In genomic region chr2:20465716-20466391, GRCh38 we compare ENCODE assay signal across 1 cellular context.
TF ChIP-seq lines count a peak whose summit lies in the region.

No MANE protein-coding gene starts in this region.

TF ChIP-seq in GM23338, 12 proteins besides CTCF, POLR2A, EP300 and RAD21 (continued from another document):
- no peak for TF ChIP-seq JUNB (IDR thresholded peaks at IDR 0.05; ENCODE audit: unreplicated experiment)
- no peak for TF ChIP-seq ZNF114 (CRISPR knock-in tag; IDR thresholded peaks at IDR 0.05)
- TF ChIP-seq STAT1 (IDR thresholded peaks at IDR 0.05; ENCODE audit: unreplicated experiment): no peak
- TF ChIP-seq POLR2AphosphoS5 (IDR thresholded peaks at IDR 0.05; ENCODE audit: low read depth): no peak
- no peak for TF ChIP-seq EZH2 (IDR thresholded peaks at IDR 0.05; ENCODE audit: low read depth, unreplicated experiment)
- TF ChIP-seq ETS1 (IDR thresholded peaks at IDR 0.05): no peak
